22 cellular contexts compared by ENCODE assay signal in the genomic region with DNA sequence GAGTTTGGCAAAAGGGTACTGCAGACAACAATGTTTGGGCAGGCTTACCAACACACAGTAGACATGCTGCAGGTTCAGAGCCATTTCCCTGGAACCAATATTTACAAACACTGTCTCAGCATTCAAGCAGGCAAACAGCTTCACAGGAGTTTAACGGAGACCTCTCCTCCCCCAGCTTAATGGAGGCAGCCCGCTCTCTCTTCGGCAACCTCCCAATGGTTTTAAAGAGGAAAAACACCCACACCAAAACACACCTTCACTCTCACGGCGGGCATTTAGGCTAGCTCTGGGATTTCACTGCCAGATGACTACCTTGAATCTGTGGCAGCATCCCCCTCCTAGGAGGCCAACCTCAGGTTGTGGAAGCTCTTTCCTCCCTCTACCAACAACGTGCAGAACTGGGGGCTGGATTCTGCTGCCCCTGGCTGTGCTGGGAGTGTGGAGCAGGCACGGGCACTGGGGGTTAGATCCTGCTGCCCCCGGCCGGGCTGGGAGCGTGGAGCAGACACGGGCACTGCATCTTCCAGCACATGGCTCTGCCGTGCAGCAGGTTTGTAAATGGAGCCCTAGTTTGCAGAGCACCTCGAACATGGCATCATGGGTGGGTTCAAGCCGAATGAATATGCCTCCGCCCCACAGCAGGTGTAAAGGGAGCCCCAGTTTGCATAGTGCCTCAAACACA.
"Had no signal": no experiment of that assay in that cellular context is flagged by ENCODE, and none has a peak within 500 bp of the region (broad histone marks: within the 10 kb centered on the region; RNA-seq: fewer than 3 reads in every experiment).

No MANE protein-coding gene starts in this region.

- H3K9me3 Mint-ChIP-seq: T-cell had no signal

- ATAC-seq: T-cell had no signal

- H3K4me1 Mint-ChIP-seq: T-cell had no signal

- DNase-seq: KBM-7, MV-4-11, NCI-H1048, NCI-H1105, NCI-H1417, NCI-H1436 treated with DMSO at 0.1 percent for 48 hours, NCI-H1694, NCI-H1930, NCI-H2081, NCI-H2107, NCI-H2171 treated with DMSO at 0.1 percent for 48 hours, NCI-H226, NCI-H446, NCI-H510A, NCI-H524 treated with DMSO at 0.1 percent for 48 hours, NCI-H69, NCI-H774, RPMI8226, SHP77, SK-N-SH, SW 1271, T-cell had no signal

- H3K27ac Mint-ChIP-seq: T-cell had no signal

- H3K36me3 Mint-ChIP-seq: T-cell had no signal

- H3K4me3 Mint-ChIP-seq: T-cell had no signal
